14 cellular contexts compared by ENCODE assay signal in the genomic region with DNA sequence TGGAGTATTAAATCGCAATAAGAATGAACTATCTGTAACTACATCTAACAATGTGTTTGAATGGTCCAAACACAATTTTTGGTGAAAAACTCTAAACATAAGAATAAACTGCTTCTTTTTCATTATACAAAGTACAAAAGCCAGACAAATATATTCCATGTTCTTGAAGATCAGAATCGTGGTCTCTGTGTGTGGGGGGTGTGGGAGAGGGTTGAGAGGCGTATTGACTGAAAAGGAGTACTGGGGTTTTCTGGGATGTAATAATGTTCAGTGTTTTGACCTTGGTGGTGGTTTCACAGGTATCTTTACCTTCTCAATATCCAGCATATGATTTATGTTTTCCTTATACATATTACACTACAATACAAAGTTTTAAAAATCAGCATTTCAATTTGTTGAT. TPM values are rescaled to one million over a fixed set of nuclear protein-coding genes. Genes with fewer than 3 reads are reported as not detected.
DNase-seq lines count a peak whose midpoint lies in the region; ATAC-seq and TF ChIP-seq lines count a peak whose summit lies in the region.
"Had no signal": no experiment of that assay in that cellular context is flagged by ENCODE, and none has a peak within 500 bp of the region (broad histone marks: within the 10 kb centered on the region; RNA-seq: fewer than 3 reads in every experiment).

No MANE protein-coding gene starts in this region.

- H3K27me3 ChIP-seq in GM23248 (replicated peaks; ENCODE audit: insufficient read depth) (no peaks in the 10 kb centered on the region), SJCRH30 (no peaks in the 10 kb centered on the region), esophagus squamous epithelium (no peaks in the 10 kb centered on the region), skeletal muscle tissue (ENCODE audit: control insufficient read depth in 3 of 3, insufficient read depth in 3 of 3, low read length in 3 of 3) (no peaks in the 10 kb centered on the region)

- TF ChIP-seq CTCF in esophagus squamous epithelium (IDR thresholded peaks at IDR 0.05) = no peak

- peaks cover 19% of the 10 kb centered on the region for H3K4me1 ChIP-seq in GM23248 (ENCODE audit: insufficient read depth)
- peaks cover 3% of the 10 kb centered on the region; the same call in 1 of the 2 replicates for H3K4me1 ChIP-seq in SJCRH30
- H3K4me1 ChIP-seq in esophagus squamous epithelium = peaks cover 0 to 27% (median 0%) of the 10 kb centered on the region in 3 donors
- no peaks in the 10 kb centered on the region for H3K4me1 ChIP-seq in skeletal muscle tissue (ENCODE audit: control insufficient read depth in 3 of 3, insufficient read depth in 3 of 3, low read length in 3 of 3)

- H3K27ac ChIP-seq in GM23248 = peak overlapping the region; percentile 47
- peak overlapping the region; percentile 91 for H3K27ac ChIP-seq in SJCRH30
- peak overlapping the region; percentile 45 to 71 (median 62) for H3K27ac ChIP-seq in esophagus squamous epithelium
- H3K27ac ChIP-seq in skeletal muscle tissue (ENCODE audit: low read depth, low read length) = peak overlapping the region; percentile 64

- intact Hi-C loops in esophagus squamous epithelium (cut with DNase I) = no loop called here

- no peaks in the 10 kb centered on the region for H3K9me2 ChIP-seq in GM23248 (ENCODE audit: insufficient read depth)

- DNase-seq in GM23248 (no peak), SJCRH30 (peak; percentile 23 to 54), esophagus squamous epithelium (lab: John Stamatoyannopoulos, UW) (no peak), DMS153 (lab: John Stamatoyannopoulos, UW) (no peak), islet precursor cell (no peak)
- DNase-seq in stimulated activated CD4-positive, alpha-beta T cell treated with anti-CD3 and anti-CD28 coated beads, Interleukin-2, amount 100 ng/mL, for 48 hours = no peak
- DNase-seq: Karpas-422; NCI-H187; stimulated activated CD4-positive, alpha-beta T cell treated with anti-CD3 and anti-CD28 coated beads, Interleukin-15, amount 100 ng/mL, for 24 hours; T-helper 9 cell had no signal

- H3K9ac ChIP-seq in GM23248 (peak overlapping the region; percentile 67), skeletal muscle tissue (ENCODE audit: low read depth in 1 of 3, low read length in 3 of 3) (peak overlapping the region; percentile 41 to 76 (median 51))

- H3K36me3 ChIP-seq in GM23248 (ENCODE audit: low read depth) (no peaks in the 10 kb centered on the region), SJCRH30 (no peaks in the 10 kb centered on the region), esophagus squamous epithelium (no peaks in the 10 kb centered on the region), skeletal muscle tissue (ENCODE audit: control insufficient read depth in 3 of 3, insufficient read depth in 3 of 3, low read length in 3 of 3) (no peaks in the 10 kb centered on the region)

- no peaks in the 10 kb centered on the region for H3K9me3 ChIP-seq in GM23248 (ENCODE audit: low read depth)
- no peaks in the 10 kb centered on the region for H3K9me3 ChIP-seq in SJCRH30 (replicated peaks)
- no peaks in the 10 kb centered on the region for H3K9me3 ChIP-seq in esophagus squamous epithelium
- no peaks in the 10 kb centered on the region for H3K9me3 ChIP-seq in skeletal muscle tissue (ENCODE audit: control insufficient read depth in 3 of 3, low read length in 3 of 3)

- H3K4me2 ChIP-seq in GM23248 (ENCODE audit: unreplicated experiment) = peak overlapping the region; percentile 93

- H2AFZ ChIP-seq in GM23248 = peak overlapping the region; percentile 81

- peaks cover 10% of the 10 kb centered on the region; the same call in 1 of the 2 replicates for H3K79me2 ChIP-seq in GM23248 (ENCODE audit: insufficient read depth)

- 0 out of 2 replicates have a peak, but pooled peaks cover 10% of the 10 kb centered on the region for H3F3A ChIP-seq in GM23248 (ENCODE audit: insufficient read depth)

- no peak for TF ChIP-seq POLR2A in esophagus squamous epithelium (IDR thresholded peaks at IDR 0.05)

- WGBS in GM23248 (ENCODE audit: low coverage in 1 of 2, low lambda C conversion rate in 2 of 2, missing lambda C conversion rate in 2 of 2), 2 experiments = 71 to 72% methylated on average over 3 of the region's 3 CpGs
- 74% methylated on average over 3 of the region's 3 CpGs for WGBS in esophagus squamous epithelium, 2 donors

- H3K4me3 ChIP-seq in GM23248 (peak overlapping the region; percentile 75), SJCRH30 (peak overlapping the region; percentile 57), esophagus squamous epithelium (peak overlapping the region in 3 of 4 donors; percentile 33 to 60 (median 37)), skeletal muscle tissue (ENCODE audit: low read length in 3 of 3) (peak overlapping the region in 2 of 3 donors; percentile 36 to 68)

- ATAC-seq in HG03039 (IDR thresholded peaks at IDR 0.05; ENCODE audit: unreplicated experiment) = no peak
- ATAC-seq: HCT116 had no signal

- in situ Hi-C loops in GM23248 (cut with MboI) = loop anchor here (25.0 kb wide), 1 partner anchor 314 kb away; no protein-coding TSS in a partner anchor

- H4K20me1 ChIP-seq in GM23248 (ENCODE audit: insufficient read depth) = no peaks in the 10 kb centered on the region

RNA-seq across cellular contexts. Expression of a gene that starts 0.8 kb away (rescaled TPM):
- total RNA-seq in GM23248 (2014; rRNA removed; shearing (Covaris generic)) = 22.7 and 27.3 TPM in 2 replicates
- 16.5 and 19.3 TPM in 2 replicates for polyA plus RNA-seq in GM23248 (2016; fragmentation: Nextera tagmentation; extraction: Ambion mirVana)
- 80.6 and 84.2 TPM in 2 replicates for total RNA-seq in SJCRH30 (2014; rRNA removed; shearing (Covaris generic))
- 10 to 100 TPM in 3 of 4 donors, 1 to 10 TPM in 1; 9.2 to 90.6 (median 43.8) TPM for total RNA-seq in esophagus squamous epithelium
- 119 TPM for total RNA-seq in skeletal muscle tissue

RNA-seq across cellular contexts. Expression of a gene that starts 42.8 kb away (rescaled TPM):
- 0.32 and 0.76 TPM in 2 replicates for total RNA-seq in GM23248 (2014; rRNA removed; shearing (Covaris generic))
- polyA plus RNA-seq in GM23248 (2016; fragmentation: Nextera tagmentation; extraction: Ambion mirVana) = 0.14 and 0.22 TPM in 2 replicates
- total RNA-seq in SJCRH30 (2014; rRNA removed; shearing (Covaris generic)) = 1.3 and 2.7 TPM in 2 replicates
- total RNA-seq in esophagus squamous epithelium (1 to 10 TPM in 1 of 4 donors, under 1 TPM in 2, not detected in 1; 0.35 to 2.3 (median 0.91) TPM), skeletal muscle tissue (8.9 TPM)
- polyA plus RNA-seq: mammary epithelial cell had no signal

Comparison
In these comparisons a context has a peak if more than half of its experiments do, and no peak if none do; other contexts are left out.
1. DNase-seq: peak in SJCRH30 (2 of 2); none in GM23248 (single experiment), esophagus squamous epithelium (single experiment), stimulated activated CD4-positive, alpha-beta T cell treated with anti-CD3 and anti-CD28 coated beads, Interleukin-2, amount 100 ng/mL, for 48 hours (0 of 2), DMS153 (single experiment) and islet precursor cell (single experiment).
2. Peak in every context shown above with its lines, with median percentiles within 50 percentile points of each other: H3K27ac ChIP-seq and H3K4me3 ChIP-seq.